In the genomic region with DNA sequence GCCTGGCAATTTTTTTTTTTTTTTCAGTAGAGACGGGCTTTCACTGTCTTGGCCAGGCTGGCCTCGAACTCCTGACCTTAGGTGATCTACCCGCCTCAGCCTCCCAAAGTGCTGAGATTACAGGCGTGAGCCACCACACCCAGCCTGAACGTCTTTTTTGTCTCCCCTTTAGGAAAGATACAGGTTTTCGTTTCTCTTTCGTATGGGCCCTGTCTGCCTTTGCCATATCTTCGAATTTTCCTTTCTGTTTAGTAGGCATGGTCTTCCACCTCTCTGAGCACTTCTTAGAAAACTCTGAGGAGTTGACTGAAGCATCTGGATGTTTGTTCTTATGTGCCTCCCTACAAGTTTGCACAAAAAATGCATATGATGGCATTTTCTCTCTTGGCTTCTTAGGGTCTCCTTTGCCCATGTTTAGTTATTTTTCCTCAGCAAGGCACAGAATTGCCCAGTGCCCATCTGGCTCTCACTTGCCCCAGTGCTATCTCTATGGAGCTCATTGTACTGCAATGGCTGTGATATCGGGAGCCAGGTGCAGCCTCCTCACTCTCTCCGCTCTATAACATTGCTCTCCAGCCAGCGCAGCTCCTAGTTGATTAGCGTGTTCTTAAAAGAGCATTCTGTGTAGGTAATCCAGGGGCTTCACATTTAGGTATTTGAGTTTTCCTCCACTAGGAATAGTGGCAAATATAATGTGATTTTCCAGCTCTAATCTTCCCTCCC, we compare ENCODE assay signal across 13 cellular contexts. TPM values are rescaled to one million over a fixed set of nuclear protein-coding genes. Genes with fewer than 3 reads are reported as not detected.
DNase-seq lines count a peak whose midpoint lies in the region; ATAC-seq and TF ChIP-seq lines count a peak whose summit lies in the region.
"Had no signal": no experiment of that assay in that cellular context is flagged by ENCODE, and none has a peak within 500 bp of the region (broad histone marks: within the 10 kb centered on the region; RNA-seq: fewer than 3 reads in every experiment).

No MANE protein-coding gene starts in this region.

- H3K4me3 ChIP-seq in breast epithelium, result no peak overlapping the region
- H3K4me3 ChIP-seq in mammary epithelial cell (replicated peaks in 1 of 3; ENCODE audit: insufficient read depth in 1 of 3, low read depth in 2 of 3, low read length in 3 of 3), result no peak overlapping the region
- no peak overlapping the region for H3K4me3 ChIP-seq in vagina
- H3K4me3 ChIP-seq: ovary, SK-N-MC had no signal

- TF ChIP-seq POLR2A in breast epithelium (IDR thresholded peaks at IDR 0.05) (no peak), vagina (IDR thresholded peaks at IDR 0.05) (no peak)

- no peaks in the 10 kb centered on the region for H3K27me3 Mint-ChIP-seq in progenitor cell of endocrine pancreas

- H3K4me1 ChIP-seq in breast epithelium (peaks cover 3 to 7% of the 10 kb centered on the region in 2 donors), mammary epithelial cell (ENCODE audit: insufficient read depth, low read length) (no peaks in the 10 kb centered on the region), vagina (peaks cover 60% of the 10 kb centered on the region)

- WGBS in mammary epithelial cell (ENCODE audit: low coverage, missing lambda C conversion rate), result 90% methylated on average over 12 of the region's 12 CpGs

- in situ Hi-C loops in mammary epithelial cell (cut with MboI; ENCODE audit: low sequenced_read_pairs in 2 of 2), result no loop called here

- H3K4me2 ChIP-seq in mammary epithelial cell (ENCODE audit: insufficient read depth, low read depth, low read length), result no peak overlapping the region

- H3K4me3 Mint-ChIP-seq in progenitor cell of endocrine pancreas (ENCODE audit: low read depth), result no peak overlapping the region

- H3K79me2 ChIP-seq in mammary epithelial cell (ENCODE audit: insufficient read depth, low read length), result no peaks in the 10 kb centered on the region

- no peak overlapping the region for H2AFZ ChIP-seq in mammary epithelial cell (ENCODE audit: low read depth, low read length)

- ATAC-seq in left ventricle myocardium superior, result peak; percentile 66

- H3K27me3 ChIP-seq in breast epithelium (no peaks in the 10 kb centered on the region), mammary epithelial cell (ENCODE audit: insufficient read depth, low read length) (no peaks in the 10 kb centered on the region), vagina (no peaks in the 10 kb centered on the region)
- H3K27me3 ChIP-seq: ovary had no signal

- intact Hi-C loops in breast epithelium (cut with DNase I; ENCODE audit: low total_unique reads) (no loop called here), mammary epithelial cell (cut with micrococcal nuclease) (no loop called here), left ventricle myocardium superior (cut with micrococcal nuclease) (no loop called here), vagina (cut with DNase I) (no loop called here)

- H4K20me1 ChIP-seq in mammary epithelial cell (ENCODE audit: insufficient read depth, low read length), result no peaks in the 10 kb centered on the region

- dilution Hi-C loops in mammary epithelial cell (cut with HindIII; ENCODE audit: low sequenced_read_pairs), result no loop called here

- peaks cover 28% of the 10 kb centered on the region for H3K4me1 Mint-ChIP-seq in progenitor cell of endocrine pancreas (ENCODE audit: low read depth)

- no peak overlapping the region for H3K9ac ChIP-seq in mammary epithelial cell (ENCODE audit: insufficient read depth, low read length)

- CTCF ChIA-PET in mammary epithelial cell (lab: Charles Lee; ENCODE audit: low non-redundant PET), result no interaction called here

- H3K27ac ChIP-seq in breast epithelium (peak overlapping the region; percentile 46 to 89), mammary epithelial cell (ENCODE audit: insufficient read depth, low read depth, low read length) (no peak overlapping the region), vagina (peak overlapping the region; percentile 80)
- H3K27ac ChIP-seq: ovary, SK-N-MC had no signal

- no TSS peak for BruUV-seq in mammary epithelial cell (replicated peaks; lab: Mats Ljungman, UMichigan)

- H3K27ac Mint-ChIP-seq in progenitor cell of endocrine pancreas, result peak overlapping the region; percentile 8

- no peaks in the 10 kb centered on the region for H3K36me3 Mint-ChIP-seq in progenitor cell of endocrine pancreas (ENCODE audit: insufficient read depth)

- H3K9me3 ChIP-seq in breast epithelium (no peaks in the 10 kb centered on the region), mammary epithelial cell (replicated peaks; ENCODE audit: insufficient read depth, low read length) (no peaks in the 10 kb centered on the region), vagina (no peaks in the 10 kb centered on the region)
- H3K9me3 ChIP-seq: ovary had no signal

- no peaks in the 10 kb centered on the region for H3K9me3 Mint-ChIP-seq in progenitor cell of endocrine pancreas (ENCODE audit: low read depth)

- H3K36me3 ChIP-seq in breast epithelium (no peaks in the 10 kb centered on the region), mammary epithelial cell (ENCODE audit: insufficient read depth, low read length) (no peaks in the 10 kb centered on the region), vagina (no peaks in the 10 kb centered on the region)
- H3K36me3 ChIP-seq: ovary had no signal

- no peak for DNase-seq in breast epithelium (ENCODE audit: low spot score in 2 of 2)
- no peak for DNase-seq in mammary epithelial cell
- DNase-seq in left ventricle myocardium superior, result no peak
- DNase-seq in progenitor cell of endocrine pancreas (ENCODE audit: low spot score, unreplicated experiment), result no peak
- DNase-seq in vagina (ENCODE audit: extremely low spot score in 2 of 2), result no peak
- DNase-seq in NCI-H748 treated with DMSO at 0.1 percent for 48 hours (lab: John Stamatoyannopoulos, UW), result no peak
- no peak for DNase-seq in kidney tubule cell (ENCODE audit: low spot score)
- no peak for DNase-seq in NCI-H2029 (lab: John Stamatoyannopoulos, UW)
- DNase-seq: activated CD8-positive, alpha-beta memory T cell treated with anti-CD3 and anti-CD28 coated beads, Interleukin-2, amount 50 U/mL, for 4 hours; mesenchymal stem cell; MM.1S; ovary had no signal

- TF ChIP-seq CTCF in breast epithelium (IDR thresholded peaks at IDR 0.05) (no peak), mammary epithelial cell (conservative IDR thresholded peaks at IDR 0.05 in 1 of 2, IDR thresholded peaks at IDR 0.05 in 1 of 2; ENCODE audit: extremely low read depth in 1 of 2, insufficient read depth in 1 of 2, low read depth in 1 of 2, low read length in 2 of 2) (no peak), progenitor cell of endocrine pancreas (IDR thresholded peaks at IDR 0.05; ENCODE audit: unreplicated experiment) (no peak), vagina (IDR thresholded peaks at IDR 0.05) (no peak)

RNA-seq across cellular contexts. Expression of gene ABHD2, which starts 48.0 kb away (rescaled TPM):
- total RNA-seq in breast epithelium (10 to 100 TPM; 76.7 to 91.2 (median 80.3) TPM), mammary epithelial cell (10 to 100 TPM; 35.3 to 47.4 TPM), left ventricle myocardium superior (84.4 TPM), progenitor cell of endocrine pancreas (53.1 and 54.4 TPM in 2 replicates), vagina (33.6 TPM)
- 29.6 TPM for polyA plus RNA-seq in mammary epithelial cell
- 207 TPM for polyA minus RNA-seq in mammary epithelial cell
